20 cellular contexts compared by ENCODE assay signal in genomic region chr13:79658333-79658975, GRCh38.
DNase-seq lines count a peak whose midpoint lies in the region; ATAC-seq and TF ChIP-seq lines count a peak whose summit lies in the region.
"Had no signal": no experiment of that assay in that cellular context is flagged by ENCODE, and none has a peak within 500 bp of the region (broad histone marks: within the 10 kb centered on the region; RNA-seq: fewer than 3 reads in every experiment).

No MANE protein-coding gene starts in this region.

- ATAC-seq in RWPE2 (ENCODE audit: low read depth) (no peak), gastrocnemius medialis (peak; percentile 40 to 71), HG03196 (IDR thresholded peaks at IDR 0.05; ENCODE audit: unreplicated experiment) (no peak), GM21576 (IDR thresholded peaks at IDR 0.05; ENCODE audit: unreplicated experiment) (no peak)
- ATAC-seq: activated CD8-positive, alpha-beta T cell treated with anti-CD3 and anti-CD28 coated beads for 36 hours; activated naive CD4-positive, alpha-beta T cell treated with anti-CD3 and anti-CD28 coated beads, Interleukin-2, amount 50 U/mL, for 72 hours had no signal

- TF ChIP-seq CTCF in RWPE2 (IDR thresholded peaks at IDR 0.05; ENCODE audit: poor library complexity, severe bottlenecking), result no peak
- TF ChIP-seq CTCF in gastrocnemius medialis (IDR thresholded peaks at IDR 0.05 in 4 of 5, conservative IDR thresholded peaks at IDR 0.05 in 1 of 5), result no peak

- H3K18ac ChIP-seq in mesenchymal stem cell (ENCODE audit: low read depth in 1 of 2, low read length in 2 of 2), result peak overlapping the region; percentile 92 to 99

- H4K91ac ChIP-seq in mesenchymal stem cell (ENCODE audit: low read length), result peak overlapping the region; percentile 96

- H2BK120ac ChIP-seq in mesenchymal stem cell (ENCODE audit: low read depth, low read length), result peak overlapping the region; percentile 89

- no peaks in the 10 kb centered on the region for H3K27me3 ChIP-seq in RWPE2 (ENCODE audit: insufficient read depth, poor library complexity, severe bottlenecking)
- no peaks in the 10 kb centered on the region for H3K27me3 ChIP-seq in mesenchymal stem cell (ENCODE audit: control insufficient read depth in 1 of 2, insufficient read depth in 1 of 2, low read length in 2 of 2)
- H3K27me3 ChIP-seq in gastrocnemius medialis, result no peaks in the 10 kb centered on the region
- H3K27me3 ChIP-seq: esophagus muscularis mucosa, neutrophil, right lobe of liver, vagina had no signal

- H3K23ac ChIP-seq in mesenchymal stem cell (ENCODE audit: low read length in 2 of 2), result no peak overlapping the region

- 36% methylated on average over 2 of the region's 3 CpGs for WGBS in mesenchymal stem cell

- H3K27ac ChIP-seq in RWPE2 (ENCODE audit: poor library complexity, severe bottlenecking) (peak overlapping the region; percentile 14), epithelial cell of prostate (peak overlapping the region; percentile 69), mesenchymal stem cell (ENCODE audit: low read length, poor library complexity, severe bottlenecking) (peak overlapping the region; percentile 75), gastrocnemius medialis (peak overlapping the region; percentile 74 to 90 (median 83))
- H3K27ac ChIP-seq: neutrophil, vagina had no signal

- H2AFZ ChIP-seq in mesenchymal stem cell (ENCODE audit: low read depth, low read length), result peak overlapping the region; percentile 59

- H4K8ac ChIP-seq in mesenchymal stem cell (ENCODE audit: low read length), result peak overlapping the region; percentile 95

- intact Hi-C loops in gastrocnemius medialis (cut with DNase I; ENCODE audit: low total_unique reads), result loop anchor here (2.0 kb wide), 1 partner anchor 22 kb away; no protein-coding TSS in a partner anchor

- peak overlapping the region; percentile 69 to 99 for H3K4ac ChIP-seq in mesenchymal stem cell (ENCODE audit: low read depth in 1 of 2, low read length in 2 of 2)

- H2AK5ac ChIP-seq in mesenchymal stem cell (ENCODE audit: low read length, severe bottlenecking), result peak overlapping the region; percentile 71

- H3K14ac ChIP-seq in mesenchymal stem cell (ENCODE audit: low read length in 2 of 2), result peak overlapping the region in 1 of 2 experiments; percentile 99

- H3K9me3 ChIP-seq in RWPE2 (ENCODE audit: severe bottlenecking) (no peaks in the 10 kb centered on the region), mesenchymal stem cell (ENCODE audit: control insufficient read depth, low read length) (no peaks in the 10 kb centered on the region), gastrocnemius medialis (no peaks in the 10 kb centered on the region)
- H3K9me3 ChIP-seq: esophagus muscularis mucosa, neutrophil, right lobe of liver, vagina had no signal

- H3K4me2 ChIP-seq in mesenchymal stem cell (ENCODE audit: low read length, poor library complexity, severe bottlenecking), result peak overlapping the region; percentile 49

- H2BK5ac ChIP-seq in mesenchymal stem cell (ENCODE audit: low read depth, low read length, poor library complexity, severe bottlenecking), result peak overlapping the region; percentile 75

- H3K79me1 ChIP-seq in mesenchymal stem cell (replicated peaks; ENCODE audit: low read length, poor library complexity, severe bottlenecking), result no peaks in the 10 kb centered on the region

- H2BK15ac ChIP-seq in mesenchymal stem cell (ENCODE audit: low read depth, poor library complexity, severe bottlenecking), result peak overlapping the region; percentile 73

- H3K36me3 ChIP-seq in RWPE2 (ENCODE audit: low read depth) (no peaks in the 10 kb centered on the region), mesenchymal stem cell (ENCODE audit: control insufficient read depth in 1 of 2, insufficient read depth in 2 of 2, low read depth in 1 of 2, low read length in 2 of 2) (no peaks in the 10 kb centered on the region), gastrocnemius medialis (no peaks in the 10 kb centered on the region)
- H3K36me3 ChIP-seq: esophagus muscularis mucosa, neutrophil, right lobe of liver, vagina had no signal

- H3K4me1 ChIP-seq in RWPE2 (ENCODE audit: insufficient read depth, poor library complexity, severe bottlenecking), result no peaks in the 10 kb centered on the region
- peaks cover 4% of the 10 kb centered on the region for H3K4me1 ChIP-seq in mesenchymal stem cell (ENCODE audit: control insufficient read depth, insufficient read depth, low read depth, low read length)
- H3K4me1 ChIP-seq in gastrocnemius medialis, result peaks cover 42 to 44% of the 10 kb centered on the region in 2 donors
- H3K4me1 ChIP-seq: right lobe of liver had no signal

- H2BK12ac ChIP-seq in mesenchymal stem cell (ENCODE audit: low read length in 2 of 2), result peak overlapping the region; percentile 81 to 100

- in situ Hi-C loops in gastrocnemius medialis (cut with MboI; ENCODE audit: low sequenced_read_pairs in 4 of 4), result no loop called here

- no peak overlapping the region for H3K9ac ChIP-seq in mesenchymal stem cell (ENCODE audit: low read length)

- no peak overlapping the region for H3K4me3 ChIP-seq in RWPE2 (ENCODE audit: severe bottlenecking)
- H3K4me3 ChIP-seq in mesenchymal stem cell (ENCODE audit: insufficient read depth in 1 of 2, low read depth in 1 of 2, low read length in 2 of 2), result no peak overlapping the region
- no peak overlapping the region for H3K4me3 ChIP-seq in gastrocnemius medialis
- H3K4me3 ChIP-seq: esophagus muscularis mucosa, right lobe of liver, vagina had no signal

- TF ChIP-seq POLR2A in gastrocnemius medialis (IDR thresholded peaks at IDR 0.05), result no peak

- DNase-seq in RWPE2 (ENCODE audit: low spot score), result no peak
- no peak for DNase-seq in epithelial cell of prostate (ENCODE audit: low read depth, low spot score)
- DNase-seq in mesenchymal stem cell, result peak; percentile 15
- peak in 1 of 2 donors; percentile 43 for DNase-seq in gastrocnemius medialis
- DNase-seq in pons (ENCODE audit: low spot score), result no peak
- DNase-seq in cerebellar cortex (ENCODE audit: low spot score), result no peak
- DNase-seq: activated CD8-positive, alpha-beta T cell treated with anti-CD3 and anti-CD28 coated beads for 36 hours; activated T-cell treated with anti-CD3 and anti-CD28 coated beads, Interleukin-2, amount 50 U/mL, for 24 hours; AML-193; COR-L47; NCI-H187 treated with DMSO at 0.1 percent for 48 hours; right lobe of liver; stimulated activated CD4-positive, alpha-beta T cell treated with anti-CD3 and anti-CD28 coated beads, Interleukin-4, amount 100 ng/mL, for 24 hours; T-helper 2 cell had no signal

Comparison
In these comparisons a context has a peak if more than half of its experiments do, and no peak if none do; other contexts are left out.
1. ATAC-seq: peak in gastrocnemius medialis (2 of 2); none in RWPE2 (single experiment), HG03196 (single experiment) and GM21576 (single experiment).
2. H3K27ac ChIP-seq: peak in every context shown above with its lines; median percentile 83 in gastrocnemius medialis; 75 in mesenchymal stem cell; 69 in epithelial cell of prostate; 14 in RWPE2.